In the genomic region with DNA sequence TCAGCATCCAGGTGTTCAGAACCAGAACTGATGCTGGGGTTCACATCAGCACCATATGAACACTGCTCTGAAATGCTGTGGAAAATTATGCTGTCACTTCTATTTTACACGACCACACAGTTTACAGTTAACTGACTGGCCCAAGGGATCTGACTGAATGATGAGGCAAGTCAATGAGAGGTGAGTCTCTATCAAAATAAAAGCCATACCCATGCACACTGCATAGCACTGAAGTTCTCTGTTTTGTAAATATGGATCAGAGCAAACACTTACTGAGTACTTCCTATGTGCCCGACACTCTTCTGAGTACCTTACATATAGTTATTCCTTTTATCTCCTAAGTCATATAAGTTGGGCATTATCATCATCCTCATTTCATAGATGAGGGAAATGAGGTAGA, we compare ENCODE assay signal across 3 cellular contexts.
TF ChIP-seq lines count a peak whose summit lies in the region.

No MANE protein-coding gene starts in this region.

TF ChIP-seq in HEK293, 187 proteins besides CTCF, POLR2A, EP300 and RAD21:
- peak; percentile 53; the same call in 1 of the 2 replicates for TF ChIP-seq MYNN (tag by site-specific recombination; IDR thresholded peaks at IDR 0.05; ENCODE audit: borderline replicate concordance)
- TF ChIP-seq ZNF555 (tag by site-specific recombination; conservative IDR thresholded peaks at IDR 0.05): no peak
- TF ChIP-seq ZNF391 (tag by site-specific recombination; IDR thresholded peaks at IDR 0.05; ENCODE audit: borderline replicate concordance, low read depth): no peak
- TF ChIP-seq, protein P1, sequence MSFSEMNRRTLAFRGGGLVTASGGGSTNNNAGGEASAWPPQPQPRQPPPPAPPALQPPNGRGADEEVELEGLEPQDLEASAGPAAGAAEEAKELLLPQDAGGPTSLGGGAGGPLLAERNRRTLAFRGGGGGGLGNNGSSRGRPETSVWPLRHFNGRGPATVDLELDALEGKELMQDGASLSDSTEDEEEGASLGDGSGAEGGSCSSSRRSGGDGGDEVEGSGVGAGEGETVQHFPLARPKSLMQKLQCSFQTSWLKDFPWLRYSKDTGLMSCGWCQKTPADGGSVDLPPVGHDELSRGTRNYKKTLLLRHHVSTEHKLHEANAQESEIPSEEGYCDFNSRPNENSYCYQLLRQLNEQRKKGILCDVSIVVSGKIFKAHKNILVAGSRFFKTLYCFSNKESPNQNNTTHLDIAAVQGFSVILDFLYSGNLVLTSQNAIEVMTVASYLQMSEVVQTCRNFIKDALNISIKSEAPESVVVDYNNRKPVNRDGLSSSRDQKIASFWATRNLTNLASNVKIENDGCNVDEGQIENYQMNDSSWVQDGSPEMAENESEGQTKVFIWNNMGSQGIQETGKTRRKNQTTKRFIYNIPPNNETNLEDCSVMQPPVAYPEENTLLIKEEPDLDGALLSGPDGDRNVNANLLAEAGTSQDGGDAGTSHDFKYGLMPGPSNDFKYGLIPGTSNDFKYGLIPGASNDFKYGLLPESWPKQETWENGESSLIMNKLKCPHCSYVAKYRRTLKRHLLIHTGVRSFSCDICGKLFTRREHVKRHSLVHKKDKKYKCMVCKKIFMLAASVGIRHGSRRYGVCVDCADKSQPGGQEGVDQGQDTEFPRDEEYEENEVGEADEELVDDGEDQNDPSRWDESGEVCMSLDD (tag by site-specific recombination; IDR thresholded peaks at IDR 0.05): no peak

TF ChIP-seq in H1, 55 proteins besides CTCF, POLR2A, EP300 and RAD21 (continues in another document):
- TF ChIP-seq RBBP5 (IDR thresholded peaks at IDR 0.05; ENCODE audit: borderline replicate concordance, low read depth, low read length) (no peak), CREB1 (IDR thresholded peaks at IDR 0.05) (no peak), SUZ12 (IDR thresholded peaks at IDR 0.05; ENCODE audit: low read length) (no peak), SP1 (IDR thresholded peaks at IDR 0.05; ENCODE audit: low read depth, low read length) (no peak), JUND (IDR thresholded peaks at IDR 0.05; ENCODE audit: low read length) (no peak), GTF2F1 (IDR thresholded peaks at IDR 0.05; ENCODE audit: borderline replicate concordance, low read depth, low read length) (no peak), RFX5 (IDR thresholded peaks at IDR 0.05; ENCODE audit: borderline replicate concordance, low read depth, low read length) (no peak), CTBP2 (IDR thresholded peaks at IDR 0.05; ENCODE audit: borderline replicate concordance, insufficient read depth, insufficient read length, low read length) (no peak), RNF2 (IDR thresholded peaks at IDR 0.05; ENCODE audit: borderline replicate concordance, low read depth, low read length, missing control alignments, poor library complexity, severe bottlenecking) (no peak), POU5F1 (IDR thresholded peaks at IDR 0.05; ENCODE audit: low read depth, low read length) (no peak), SIX5 (IDR thresholded peaks at IDR 0.05; ENCODE audit: low read depth, low read length) (no peak), YY1 (IDR thresholded peaks at IDR 0.05; ENCODE audit: low read depth, low read length) (no peak), SP2 (IDR thresholded peaks at IDR 0.05; ENCODE audit: low read length) (no peak)
- TF ChIP-seq, protein P2, sequence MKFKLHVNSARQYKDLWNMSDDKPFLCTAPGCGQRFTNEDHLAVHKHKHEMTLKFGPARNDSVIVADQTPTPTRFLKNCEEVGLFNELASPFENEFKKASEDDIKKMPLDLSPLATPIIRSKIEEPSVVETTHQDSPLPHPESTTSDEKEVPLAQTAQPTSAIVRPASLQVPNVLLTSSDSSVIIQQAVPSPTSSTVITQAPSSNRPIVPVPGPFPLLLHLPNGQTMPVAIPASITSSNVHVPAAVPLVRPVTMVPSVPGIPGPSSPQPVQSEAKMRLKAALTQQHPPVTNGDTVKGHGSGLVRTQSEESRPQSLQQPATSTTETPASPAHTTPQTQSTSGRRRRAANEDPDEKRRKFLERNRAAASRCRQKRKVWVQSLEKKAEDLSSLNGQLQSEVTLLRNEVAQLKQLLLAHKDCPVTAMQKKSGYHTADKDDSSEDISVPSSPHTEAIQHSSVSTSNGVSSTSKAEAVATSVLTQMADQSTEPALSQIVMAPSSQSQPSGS (IDR thresholded peaks at IDR 0.05; ENCODE audit: low read length): no peak

TF ChIP-seq in neural cell, 6 proteins besides CTCF, POLR2A, EP300 and RAD21:
- no peak for TF ChIP-seq SMC3 (conservative IDR thresholded peaks at IDR 0.05; ENCODE audit: poor library complexity)
- no peak for TF ChIP-seq EZH2 (IDR thresholded peaks at IDR 0.05; ENCODE audit: borderline replicate concordance, insufficient read depth, low read length, poor library complexity, severe bottlenecking)
- TF ChIP-seq TAF1 (IDR thresholded peaks at IDR 0.05; ENCODE audit: low read depth): no peak
- no peak for TF ChIP-seq MXI1 (conservative IDR thresholded peaks at IDR 0.05; ENCODE audit: poor library complexity, severe bottlenecking)
- TF ChIP-seq, protein P3, sequence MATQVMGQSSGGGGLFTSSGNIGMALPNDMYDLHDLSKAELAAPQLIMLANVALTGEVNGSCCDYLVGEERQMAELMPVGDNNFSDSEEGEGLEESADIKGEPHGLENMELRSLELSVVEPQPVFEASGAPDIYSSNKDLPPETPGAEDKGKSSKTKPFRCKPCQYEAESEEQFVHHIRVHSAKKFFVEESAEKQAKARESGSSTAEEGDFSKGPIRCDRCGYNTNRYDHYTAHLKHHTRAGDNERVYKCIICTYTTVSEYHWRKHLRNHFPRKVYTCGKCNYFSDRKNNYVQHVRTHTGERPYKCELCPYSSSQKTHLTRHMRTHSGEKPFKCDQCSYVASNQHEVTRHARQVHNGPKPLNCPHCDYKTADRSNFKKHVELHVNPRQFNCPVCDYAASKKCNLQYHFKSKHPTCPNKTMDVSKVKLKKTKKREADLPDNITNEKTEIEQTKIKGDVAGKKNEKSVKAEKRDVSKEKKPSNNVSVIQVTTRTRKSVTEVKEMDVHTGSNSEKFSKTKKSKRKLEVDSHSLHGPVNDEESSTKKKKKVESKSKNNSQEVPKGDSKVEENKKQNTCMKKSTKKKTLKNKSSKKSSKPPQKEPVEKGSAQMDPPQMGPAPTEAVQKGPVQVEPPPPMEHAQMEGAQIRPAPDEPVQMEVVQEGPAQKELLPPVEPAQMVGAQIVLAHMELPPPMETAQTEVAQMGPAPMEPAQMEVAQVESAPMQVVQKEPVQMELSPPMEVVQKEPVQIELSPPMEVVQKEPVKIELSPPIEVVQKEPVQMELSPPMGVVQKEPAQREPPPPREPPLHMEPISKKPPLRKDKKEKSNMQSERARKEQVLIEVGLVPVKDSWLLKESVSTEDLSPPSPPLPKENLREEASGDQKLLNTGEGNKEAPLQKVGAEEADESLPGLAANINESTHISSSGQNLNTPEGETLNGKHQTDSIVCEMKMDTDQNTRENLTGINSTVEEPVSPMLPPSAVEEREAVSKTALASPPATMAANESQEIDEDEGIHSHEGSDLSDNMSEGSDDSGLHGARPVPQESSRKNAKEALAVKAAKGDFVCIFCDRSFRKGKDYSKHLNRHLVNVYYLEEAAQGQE (IDR thresholded peaks at IDR 0.05; ENCODE audit: borderline replicate concordance): no peak
- TF ChIP-seq POLR2AphosphoS5 (IDR thresholded peaks at IDR 0.05): no peak
